Comparison of ENCODE assay signal across 8 cellular contexts in genomic region chr3:101693540-101693939, GRCh38. TPM values are rescaled to one million over a fixed set of nuclear protein-coding genes. Genes with fewer than 3 reads are reported as not detected.
DNase-seq lines count a peak whose midpoint lies in the region; ATAC-seq and TF ChIP-seq lines count a peak whose summit lies in the region.
"Not testable (repeated sequence)": the region's sequence is repeated elsewhere in the genome, so short reads cannot be mapped to it uniquely, and the experiment has no call there.

No MANE protein-coding gene starts in this region.

- H3K4me3 ChIP-seq in Peyer's patch; fibroblast of villous mesenchyme (ENCODE audit: low read depth, low read length); mucosa of descending colon: not testable (repeated sequence)

- peaks cover 13% of the 10 kb centered on the region for H3K4me1 ChIP-seq in ES-I3 (ENCODE audit: insufficient read depth, low read length)
- H3K4me1 ChIP-seq in Peyer's patch; mucosa of descending colon (ENCODE audit: low read depth): not testable (repeated sequence)

- H3K9ac ChIP-seq in ES-I3 (ENCODE audit: low read depth, low read length), result peak overlapping the region; percentile 47; the same call in 1 of the 2 replicates

- TF ChIP-seq POLR2A in Peyer's patch (IDR thresholded peaks at IDR 0.05), result not testable (repeated sequence)

- peak; percentile 82 for ATAC-seq in GM21381 (IDR thresholded peaks at IDR 0.05; ENCODE audit: unreplicated experiment)
- peak; percentile 66 for ATAC-seq in HG03159 (IDR thresholded peaks at IDR 0.05; ENCODE audit: unreplicated experiment)
- peak; percentile 80 for ATAC-seq in activated naive CD8-positive, alpha-beta T cell treated with anti-CD3 and anti-CD28 coated beads, Interleukin-2, amount 50 U/mL, for 24 hours
- peak; percentile 70 for ATAC-seq in mucosa of descending colon

- not testable (repeated sequence) for H3K27ac ChIP-seq in Peyer's patch

- peak in 1 of 3 donors; percentile 56 for DNase-seq in Peyer's patch
- peak; percentile 45 for DNase-seq in activated naive CD8-positive, alpha-beta T cell treated with anti-CD3 and anti-CD28 coated beads, Interleukin-2, amount 50 U/mL, for 24 hours
- peak; percentile 61 for DNase-seq in fibroblast of villous mesenchyme (ENCODE audit: low read depth)
- peak in 1 of 3 donors; percentile 28 for DNase-seq in mucosa of descending colon
- DNase-seq in type B pancreatic cell (ENCODE audit: extremely low spot score, unreplicated experiment), result not testable (repeated sequence)

- not testable (repeated sequence) for H3K9me3 ChIP-seq in ES-I3 (ENCODE audit: control insufficient read depth, insufficient read depth, low read length); Peyer's patch; mucosa of descending colon

- not testable (repeated sequence) for H3K4me3 Mint-ChIP-seq in activated naive CD8-positive, alpha-beta T cell treated with anti-CD3 and anti-CD28 coated beads, Interleukin-2, amount 50 U/mL, for 24 hours; type B pancreatic cell

- H3K27me3 Mint-ChIP-seq in activated naive CD8-positive, alpha-beta T cell treated with anti-CD3 and anti-CD28 coated beads, Interleukin-2, amount 50 U/mL, for 24 hours; type B pancreatic cell: not testable (repeated sequence)

- intact Hi-C loops in mucosa of descending colon (cut with DNase I, micrococcal nuclease), result not testable (repeated sequence)

- peaks cover 13% of the 10 kb centered on the region for H3K4me1 Mint-ChIP-seq in activated naive CD8-positive, alpha-beta T cell treated with anti-CD3 and anti-CD28 coated beads, Interleukin-2, amount 50 U/mL, for 24 hours
- not testable (repeated sequence) for H3K4me1 Mint-ChIP-seq in type B pancreatic cell (ENCODE audit: unreplicated experiment)

- not testable (repeated sequence) for H3K9me3 Mint-ChIP-seq in activated naive CD8-positive, alpha-beta T cell treated with anti-CD3 and anti-CD28 coated beads, Interleukin-2, amount 50 U/mL, for 24 hours; type B pancreatic cell

- not testable (repeated sequence) for H3K27me3 ChIP-seq in Peyer's patch

- not testable (repeated sequence) for H3K36me3 Mint-ChIP-seq in activated naive CD8-positive, alpha-beta T cell treated with anti-CD3 and anti-CD28 coated beads, Interleukin-2, amount 50 U/mL, for 24 hours (ENCODE audit: low read depth); type B pancreatic cell

- not testable (repeated sequence) for H3K27ac Mint-ChIP-seq in activated naive CD8-positive, alpha-beta T cell treated with anti-CD3 and anti-CD28 coated beads, Interleukin-2, amount 50 U/mL, for 24 hours; type B pancreatic cell

- H3K36me3 ChIP-seq in ES-I3 (ENCODE audit: insufficient read depth, low read length); Peyer's patch; mucosa of descending colon (ENCODE audit: low read depth): not testable (repeated sequence)

- TF ChIP-seq CTCF in Peyer's patch (IDR thresholded peaks at IDR 0.05) (peak in 4 of 6 experiments; percentile 35 to 40 (median 36)), fibroblast of villous mesenchyme (IDR thresholded peaks at IDR 0.05; ENCODE audit: insufficient read depth, low read depth, low read length) (peak; percentile 64), type B pancreatic cell (conservative IDR thresholded peaks at IDR 0.05) (peak; percentile 63)
- not testable (repeated sequence) for TF ChIP-seq CTCF in mucosa of descending colon (IDR thresholded peaks at IDR 0.05)

RNA-seq across cellular contexts. Expression of gene RPL24, which starts 7.0 kb away (rescaled TPM):
- total RNA-seq in Peyer's patch, result 100 to 1,000 TPM; 392 to 657 (median 458) TPM
- total RNA-seq in fibroblast of villous mesenchyme, result 1,523 and 2,114 TPM in 2 replicates
- 100 to 1,000 TPM; 710 to 847 (median 734) TPM for total RNA-seq in mucosa of descending colon
- 1,197 and 1,373 TPM in 2 replicates for total RNA-seq in type B pancreatic cell (ENCODE audit: low replicate concordance)

RNA-seq across cellular contexts. Expression of gene ZBTB11, which starts 16.6 kb away (rescaled TPM):
- 10 to 100 TPM; 15.5 to 25.5 (median 22.9) TPM for total RNA-seq in Peyer's patch
- 20.9 and 33.2 TPM in 2 replicates for total RNA-seq in fibroblast of villous mesenchyme
- total RNA-seq in mucosa of descending colon, result 10 to 100 TPM; 13.0 to 19.4 (median 13.1) TPM
- total RNA-seq in type B pancreatic cell (ENCODE audit: low replicate concordance), result 15.4 and 18.4 TPM in 2 replicates

RNA-seq across cellular contexts. Expression of gene CEP97, which starts 30.9 kb away (rescaled TPM):
- total RNA-seq in Peyer's patch (10 to 100 TPM in 1 of 4 donors, 1 to 10 TPM in 3; 3.3 to 18.2 (median 4.7) TPM), fibroblast of villous mesenchyme (14.2 and 24.6 TPM in 2 replicates), mucosa of descending colon (10 to 100 TPM in 1 of 3 donors, 1 to 10 TPM in 2; 4.2 to 10.2 (median 4.3) TPM), type B pancreatic cell (ENCODE audit: low replicate concordance) (11.3 and 24.2 TPM in 2 replicates)
